ENCODE assay signal across 28 cellular contexts in genomic region chr17:78585231-78585630, GRCh38. TPM values are rescaled to one million over a fixed set of nuclear protein-coding genes. Genes with fewer than 3 reads are reported as not detected.
A peak's percentile ranks its signal among the peaks of the same experiment; 100 is the strongest.
DNase-seq lines count a peak whose midpoint lies in the region; ATAC-seq, FAIRE-seq and TF ChIP-seq lines count a peak whose summit lies in the region.
"Had no signal": no experiment of that assay in that cellular context is flagged by ENCODE, and none has a peak within 500 bp of the region (broad histone marks: within the 10 kb centered on the region; RNA-seq: fewer than 3 reads in every experiment).

No MANE protein-coding gene starts in this region.

- no peak overlapping the region for H2BK120ac ChIP-seq in mesendoderm (ENCODE audit: low read depth, low read length)

- no peak overlapping the region for H4K8ac ChIP-seq in mesendoderm (ENCODE audit: low read depth, low read length)

- no peaks in the 10 kb centered on the region for H3K36me3 ChIP-seq in PC-9 (ENCODE audit: low read depth)
- H3K36me3 ChIP-seq in mesendoderm (ENCODE audit: control insufficient read depth, insufficient read depth, low read length): no peaks in the 10 kb centered on the region

- no peak overlapping the region for H3K56ac ChIP-seq in mesendoderm (ENCODE audit: low read length)

- no peak overlapping the region for H3K9ac ChIP-seq in mesendoderm (ENCODE audit: low read length)

- H3K27me3 ChIP-seq in PC-9 (ENCODE audit: insufficient read depth, low read depth) (no peaks in the 10 kb centered on the region), mesendoderm (ENCODE audit: insufficient read depth, low read length, poor library complexity) (no peaks in the 10 kb centered on the region)

- H3K23ac ChIP-seq in mesendoderm (ENCODE audit: low read length): no peak overlapping the region

- intact Hi-C loops in PC-9 (cut with micrococcal nuclease; ENCODE audit: unreplicated experiment): no loop called here

- H2AK5ac ChIP-seq in mesendoderm (ENCODE audit: low read length): no peak overlapping the region

- 93% methylated on average over 3 of the region's 3 CpGs for WGBS in A549 (ENCODE audit: missing lambda C conversion rate)
- WGBS in mesendoderm (ENCODE audit: extremely low coverage, insufficient coverage, low lambda C conversion rate): no CpG with 5 or more reads among the region's 3 CpGs

- FAIRE-seq in A549 (lab: Jason Lieb, UNC): no peak
- FAIRE-seq: A204.1, GM18507 had no signal

- BruUV-seq in PC-9 (replicated peaks; lab: Mats Ljungman, UMichigan): no TSS peak

- no peak for TF ChIP-seq POLR2A in A549 (IDR thresholded peaks at IDR 0.05; ENCODE audit: low read length)

- no peak overlapping the region for H2BK5ac ChIP-seq in mesendoderm (ENCODE audit: low read length)

- ATAC-seq in A549: no peak
- ATAC-seq: Panc1 had no signal

- H3K4me3 ChIP-seq in A549 (no peak overlapping the region), PC-9 (no peak overlapping the region), mesendoderm (ENCODE audit: low read length) (no peak overlapping the region)

- H3F3A ChIP-seq in PC-9 (ENCODE audit: insufficient read depth, low read depth): no peaks in the 10 kb centered on the region

- H3K4me1 ChIP-seq in A549: peaks cover 24% of the 10 kb centered on the region
- H3K4me1 ChIP-seq in PC-9 (replicated peaks; ENCODE audit: insufficient read depth): peaks cover 20% of the 10 kb centered on the region
- no peaks in the 10 kb centered on the region for H3K4me1 ChIP-seq in mesendoderm (ENCODE audit: control insufficient read depth, low read depth, low read length)
- H3K4me1 ChIP-seq: Caco-2 had no signal

- no peak overlapping the region for H3K4me2 ChIP-seq in A549
- H3K4me2 ChIP-seq in PC-9: no peak overlapping the region
- no peak overlapping the region for H3K4me2 ChIP-seq in mesendoderm (ENCODE audit: low read length)

- no peak overlapping the region for H2BK15ac ChIP-seq in mesendoderm (replicated peaks; ENCODE audit: low read depth)

- POLR2A ChIA-PET in A549 (lab: Yijun Ruan, JAX): no interaction called here
- POLR2A ChIA-PET in PC-9 (lab: Charles Lee; ENCODE audit: unreplicated experiment): interaction anchor here (0.6 kb wide), 1 partner anchor 411 kb away, joined by 4 read pairs; no protein-coding TSS in a partner anchor

- DNase-seq in A549 (ENCODE audit: low read depth in 1 of 2, low spot score in 1 of 2): no peak
- peak; percentile 30 for DNase-seq in M059J (ENCODE audit: low read depth)
- DNase-seq in PC-9: peak; percentile 52 to 63
- peak; percentile 54 for DNase-seq in mesendoderm
- no peak for DNase-seq in Ammon's horn (ENCODE audit: low spot score)
- DNase-seq in OCI-M2 (lab: John Stamatoyannopoulos, UW; ENCODE audit: unreplicated experiment): no peak
- no peak for DNase-seq in NCI-H2196 (lab: John Stamatoyannopoulos, UW; ENCODE audit: unreplicated experiment)
- DNase-seq: AML-193; C1 segment of cervical spinal cord; Caco-2; CD4-positive, alpha-beta memory T cell; DMS 273 treated with DMSO at 0.1 percent for 48 hours; GOT3; HCEC 1CT; KG1; MM.1S; NCI-H2081; NCI-H2171; NCI-H345; NCI-H524 treated with DMSO at 0.1 percent for 48 hours; NCI-H774; SHP77; T-helper 1 cell had no signal

- H3K27ac ChIP-seq in A549 (peak overlapping the region; percentile 34 to 94; a peak in 4 of 6 replicates), PC-9 (no peak overlapping the region), mesendoderm (ENCODE audit: low read depth, low read length) (no peak overlapping the region)
- H3K27ac ChIP-seq: RWPE1 had no signal

- H3K9me3 ChIP-seq in A549 (no peaks in the 10 kb centered on the region), PC-9 (ENCODE audit: insufficient read depth, low read depth) (no peaks in the 10 kb centered on the region)
- H3K9me3 ChIP-seq: Caco-2 had no signal

- H2AFZ ChIP-seq in PC-9: no peak overlapping the region

- no peak for TF ChIP-seq RAD21 in A549 (conservative IDR thresholded peaks at IDR 0.05 in 1 of 2, IDR thresholded peaks at IDR 0.05 in 1 of 2)

- no peak for TF ChIP-seq EP300 in A549 (IDR thresholded peaks at IDR 0.05)

- no peaks in the 10 kb centered on the region for H3K79me2 ChIP-seq in PC-9 (ENCODE audit: low read depth)
- H3K79me2 ChIP-seq in mesendoderm (ENCODE audit: control insufficient read depth, insufficient read depth, low read length): no peaks in the 10 kb centered on the region

- TF ChIP-seq CTCF in A549 (IDR thresholded peaks at IDR 0.05): no peak
- no peak for TF ChIP-seq CTCF in PC-9 (conservative IDR thresholded peaks at IDR 0.05)

- no peak overlapping the region for H3K18ac ChIP-seq in mesendoderm (ENCODE audit: low read length)

- no peak overlapping the region for H4K5ac ChIP-seq in mesendoderm (ENCODE audit: low read length)

- no peaks in the 10 kb centered on the region for H3K79me1 ChIP-seq in mesendoderm (ENCODE audit: low read length)

- H3K4ac ChIP-seq in mesendoderm (ENCODE audit: low read depth, low read length): no peak overlapping the region

- no peaks in the 10 kb centered on the region for H4K20me1 ChIP-seq in PC-9 (ENCODE audit: insufficient read depth)

- no peaks in the 10 kb centered on the region for H3K9me2 ChIP-seq in PC-9 (ENCODE audit: insufficient read depth)

- CTCF ChIA-PET in A549 (lab: Yijun Ruan, JAX): interaction anchor here (1.5 to 3.8 kb wide), 6 partner anchors 10 to 124 kb away, joined by 4 to 17 read pairs (median 10); no protein-coding TSS in a partner anchor
- CTCF ChIA-PET in PC-9 (lab: Charles Lee): no interaction called here

TF ChIP-seq in A549, 52 proteins besides CTCF, POLR2A, EP300 and RAD21:
- TF ChIP-seq SREBF2 (IDR thresholded peaks at IDR 0.05) (no peak), POLR2AphosphoS2 (conservative IDR thresholded peaks at IDR 0.05; ENCODE audit: low read length) (no peak), CEBPB (IDR thresholded peaks at IDR 0.05) (no peak), TFCP2L1 (CRISPR knock-in tag; IDR thresholded peaks at IDR 0.05) (no peak), HEYL (CRISPR knock-in tag; IDR thresholded peaks at IDR 0.05) (no peak)

RNA-seq across cellular contexts. Expression of gene DNAH17, which starts 8.0 kb away (rescaled TPM):
- polyA plus RNA-seq in A549 (2011; rRNA removed) (0.21 and 0.46 TPM in 2 replicates), A549 (2017; fragmentation: RNase III; extraction: RNeasy Plus Mini Kit Qiagen cat#74134 plus additional on column Dnase treatment) (0.26 to 0.49 TPM (median 0.39 TPM) in 3 replicates)
- 0.29 and 0.46 TPM in 2 replicates for polyA plus RNA-seq in A549 (2012; cell fraction: cytosol; rRNA removed)
- polyA plus RNA-seq in A549 (2012; cell fraction: nucleus; rRNA removed): 0.95 and 1.2 TPM in 2 replicates
- 0.62 and 0.68 TPM in 2 replicates for polyA minus RNA-seq in A549 (2011; rRNA and poly(A)+ RNA removed)
- 0.05 TPM in 1 of 2 replicates, not detected in the other for total RNA-seq in M059J (2014; rRNA removed; shearing (Covaris generic))
- 0.76 and 1.4 TPM in 2 replicates for total RNA-seq in PC-9 (2021)
- polyA plus RNA-seq in mesendoderm (2013, experiment 1 of 2): 0.69 TPM
- 0.55 TPM for polyA plus RNA-seq in mesendoderm (2013, experiment 2 of 2)
- total RNA-seq: G401 had no signal

Comparison
In these comparisons a context has a peak if more than half of its experiments do, and no peak if none do; other contexts are left out.
1. DNase-seq: peak in M059J (single experiment), PC-9 (2 of 2) and mesendoderm (single experiment); none in A549 (0 of 2), Ammon's horn (single experiment), OCI-M2 (single experiment) and NCI-H2196 (single experiment).
2. H3K27ac ChIP-seq: peak in A549 (2 of 2); none in PC-9 (single experiment) and mesendoderm (single experiment).